10 cellular contexts compared by ENCODE assay signal in genomic region chr3:102114264-102114979, GRCh38.
DNase-seq lines count a peak whose midpoint lies in the region; ATAC-seq and TF ChIP-seq lines count a peak whose summit lies in the region.
"Had no signal": no experiment of that assay in that cellular context is flagged by ENCODE, and none has a peak within 500 bp of the region (broad histone marks: within the 10 kb centered on the region; RNA-seq: fewer than 3 reads in every experiment).

No MANE protein-coding gene starts in this region.

- no peaks in the 10 kb centered on the region for H3K36me3 ChIP-seq in gastroesophageal sphincter
- no peaks in the 10 kb centered on the region for H3K36me3 ChIP-seq in neuronal stem cell (replicated peaks in 1 of 2; ENCODE audit: control insufficient read depth in 2 of 2, insufficient read depth in 2 of 2, low read length in 2 of 2)
- H3K36me3 ChIP-seq: stomach had no signal

- ATAC-seq in gastroesophageal sphincter = peak; percentile 28
- ATAC-seq in stimulated activated naive CD8-positive, alpha-beta T cell treated with anti-CD3 and anti-CD28 coated beads, Interleukin-15, Interleukin-2, amounts not matched to agents 100 U/mL and 50 U/mL, for 24 hours = peak; percentile 81

- no peak overlapping the region for H4K8ac ChIP-seq in neuronal stem cell (ENCODE audit: low read depth, low read length)

- H3K4me1 ChIP-seq in gastroesophageal sphincter (peaks cover 0 to 7% (median 0%) of the 10 kb centered on the region in 3 donors), neuronal stem cell (ENCODE audit: control insufficient read depth in 2 of 2, insufficient read depth in 1 of 2, low read depth in 1 of 2, low read length in 2 of 2) (no peaks in the 10 kb centered on the region)

- no peak overlapping the region for H2BK120ac ChIP-seq in neuronal stem cell (ENCODE audit: low read depth, low read length)

- no peak for TF ChIP-seq POLR2A in gastroesophageal sphincter (IDR thresholded peaks at IDR 0.05)

- no peak overlapping the region for H3K23ac ChIP-seq in neuronal stem cell (ENCODE audit: low read depth, low read length, poor library complexity)

- H3K18ac ChIP-seq in neuronal stem cell (ENCODE audit: low read length) = no peak overlapping the region

- H3K14ac ChIP-seq in neuronal stem cell (ENCODE audit: low read length) = no peak overlapping the region

- H3K27me3 ChIP-seq in gastroesophageal sphincter = no peaks in the 10 kb centered on the region
- no peaks in the 10 kb centered on the region for H3K27me3 ChIP-seq in neuronal stem cell (ENCODE audit: control insufficient read depth in 3 of 3, insufficient read depth in 3 of 3, low read depth in 1 of 3, low read length in 3 of 3)
- H3K27me3 ChIP-seq: stomach had no signal

- DNase-seq in activated T-cell treated with anti-CD3 and anti-CD28 coated beads for 48 hours (ENCODE audit: low read depth) (peak; percentile 20), activated T-cell treated with anti-CD3 and anti-CD28 coated beads for 4 hours (no peak), iPS-NIHi11 (ENCODE audit: low spot score) (no peak), NCI-H1694 treated with DMSO at 0.1 percent for 48 hours (lab: John Stamatoyannopoulos, UW) (no peak), neuronal stem cell (ENCODE audit: low spot score) (no peak)
- peak; percentile 12 for DNase-seq in activated CD8-positive, alpha-beta memory T cell treated with anti-CD3 and anti-CD28 coated beads, Interleukin-2, amount 50 U/mL, for 1 hour (ENCODE audit: extremely low read depth)
- peak; percentile 28 for DNase-seq in stimulated activated naive CD8-positive, alpha-beta T cell treated with anti-CD3 and anti-CD28 coated beads, Interleukin-15, Interleukin-2, amounts not matched to agents 100 U/mL and 50 U/mL, for 24 hours
- DNase-seq: stomach had no signal

- H4K91ac ChIP-seq in neuronal stem cell (ENCODE audit: low read depth, low read length, poor library complexity) = no peak overlapping the region

- no peak overlapping the region for H3K4me2 ChIP-seq in neuronal stem cell (ENCODE audit: insufficient read depth, low read length, poor library complexity, severe bottlenecking)

- no peak overlapping the region for H2BK15ac ChIP-seq in neuronal stem cell (ENCODE audit: low read length)

- no peak overlapping the region for H2BK12ac ChIP-seq in neuronal stem cell (ENCODE audit: low read length)

- H3K79me1 ChIP-seq in neuronal stem cell (ENCODE audit: low read depth, low read length) = no peaks in the 10 kb centered on the region

- H3K4ac ChIP-seq in neuronal stem cell (ENCODE audit: low read length) = no peak overlapping the region

- WGBS in gastroesophageal sphincter (ENCODE audit: low coverage in 1 of 2), 2 donors = 25 to 64% methylated on average over 6 to 7 of the region's 7 CpGs
- no CpG with 5 or more reads among the region's 7 CpGs for WGBS in neuronal stem cell (ENCODE audit: extremely low coverage in 2 of 2, insufficient read length in 2 of 2, insufficient replicate concordance in 1 of 2), 2 donors

- no peak for TF ChIP-seq EP300 in gastroesophageal sphincter (IDR thresholded peaks at IDR 0.05)

- H3K27ac ChIP-seq in gastroesophageal sphincter = peak overlapping the region in 3 of 4 donors; percentile 25 to 65 (median 58)
- H3K27ac ChIP-seq in neuronal stem cell (replicated peaks; ENCODE audit: low read length) = no peak overlapping the region
- H3K27ac ChIP-seq: RWPE1, stomach had no signal

- TF ChIP-seq CTCF in gastroesophageal sphincter (IDR thresholded peaks at IDR 0.05) = no peak

- H2AK5ac ChIP-seq in neuronal stem cell (ENCODE audit: low read depth, low read length) = no peak overlapping the region

- H3K4me3 ChIP-seq in gastroesophageal sphincter (no peak overlapping the region), neuronal stem cell (ENCODE audit: low read length in 2 of 2) (no peak overlapping the region)
- H3K4me3 ChIP-seq: stomach had no signal

- no peak overlapping the region for H3K9ac ChIP-seq in neuronal stem cell (ENCODE audit: low read depth, low read length, poor library complexity)

- no peak overlapping the region for H2BK5ac ChIP-seq in neuronal stem cell (ENCODE audit: low read length)

- no peak overlapping the region for H2AFZ ChIP-seq in neuronal stem cell (ENCODE audit: low read length)

- H3K9me3 ChIP-seq in gastroesophageal sphincter (no peaks in the 10 kb centered on the region), neuronal stem cell (replicated peaks in 1 of 2; ENCODE audit: control insufficient read depth in 2 of 2, insufficient read depth in 1 of 2, low read depth in 1 of 2, low read length in 2 of 2) (no peaks in the 10 kb centered on the region)
- H3K9me3 ChIP-seq: stomach had no signal

Comparison
In these comparisons a context has a peak if more than half of its experiments do, and no peak if none do; other contexts are left out.
1. DNase-seq: peak in activated T-cell treated with anti-CD3 and anti-CD28 coated beads for 48 hours (single experiment), activated CD8-positive, alpha-beta memory T cell treated with anti-CD3 and anti-CD28 coated beads, Interleukin-2, amount 50 U/mL, for 1 hour (single experiment) and stimulated activated naive CD8-positive, alpha-beta T cell treated with anti-CD3 and anti-CD28 coated beads, Interleukin-15, Interleukin-2, amounts not matched to agents 100 U/mL and 50 U/mL, for 24 hours (single experiment); none in activated T-cell treated with anti-CD3 and anti-CD28 coated beads for 4 hours (single experiment), iPS-NIHi11 (single experiment), NCI-H1694 treated with DMSO at 0.1 percent for 48 hours (single experiment) and neuronal stem cell (single experiment).